In the genomic region with DNA sequence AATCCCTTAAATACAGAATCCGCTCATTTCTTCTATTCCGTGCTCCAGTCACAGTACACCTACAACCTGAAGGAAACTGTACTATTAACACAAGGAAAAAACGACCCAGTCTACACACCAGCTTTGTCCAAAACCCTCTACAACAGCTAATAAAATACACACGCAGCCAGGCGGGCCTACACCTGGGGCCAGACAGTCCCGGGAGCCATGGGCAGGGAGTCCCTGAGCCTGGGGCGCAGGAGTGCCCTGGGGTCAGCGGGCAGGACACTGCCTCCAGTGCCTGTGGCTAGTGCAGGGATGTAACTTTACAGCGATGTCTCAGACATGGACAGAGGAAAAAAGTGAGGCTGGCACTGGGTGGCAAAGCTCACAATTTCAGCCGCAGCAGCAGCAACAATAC, we compare ENCODE assay signal across 9 cellular contexts. TPM values are rescaled to one million over a fixed set of nuclear protein-coding genes. Genes with fewer than 3 reads are reported as not detected.
DNase-seq lines count a peak whose midpoint lies in the region; ATAC-seq, FAIRE-seq and TF ChIP-seq lines count a peak whose summit lies in the region.
"Had no signal": no experiment of that assay in that cellular context is flagged by ENCODE, and none has a peak within 500 bp of the region (broad histone marks: within the 10 kb centered on the region; RNA-seq: fewer than 3 reads in every experiment).

No MANE protein-coding gene starts in this region.

- H3K27ac ChIP-seq in RWPE1, result peak overlapping the region; percentile 83
- H3K27ac ChIP-seq: pancreas had no signal

- H3K36me3 Mint-ChIP-seq in activated T-cell treated with anti-CD3 and anti-CD28 coated beads, Interleukin-2, amount 50 U/mL, for 24 hours (ENCODE audit: low read depth), result peaks cover 34% of the 10 kb centered on the region
- peaks cover 18% of the 10 kb centered on the region for H3K36me3 Mint-ChIP-seq in endothelial cell (ENCODE audit: low read depth, unreplicated experiment)

- TF ChIP-seq CTCF in RWPE1 (conservative IDR thresholded peaks at IDR 0.05; ENCODE audit: low read depth) (no peak), endothelial cell (IDR thresholded peaks at IDR 0.05; ENCODE audit: unreplicated experiment) (no peak), retinal pigment epithelial cell (conservative IDR thresholded peaks at IDR 0.05; ENCODE audit: low read depth, low read length) (no peak)

- no peaks in the 10 kb centered on the region for H3K9me3 Mint-ChIP-seq in activated T-cell treated with anti-CD3 and anti-CD28 coated beads, Interleukin-2, amount 50 U/mL, for 24 hours
- no peaks in the 10 kb centered on the region for H3K9me3 Mint-ChIP-seq in endothelial cell (ENCODE audit: unreplicated experiment)

- peak overlapping the region; percentile 85 for H3K27ac Mint-ChIP-seq in activated T-cell treated with anti-CD3 and anti-CD28 coated beads, Interleukin-2, amount 50 U/mL, for 24 hours
- peak overlapping the region; percentile 87 for H3K27ac Mint-ChIP-seq in endothelial cell (ENCODE audit: unreplicated experiment)

- CTCF ChIA-PET in RWPE1 (lab: Yijun Ruan, JAX), result interaction anchor here (0.6 kb wide), 1 partner anchor 110 kb away, joined by 3 read pairs; no protein-coding TSS in a partner anchor

- DNase-seq in activated T-cell treated with anti-CD3 and anti-CD28 coated beads, Interleukin-2, amount 50 U/mL, for 24 hours, result no peak
- DNase-seq in activated T-cell treated with anti-CD3 and anti-CD28 coated beads for 4 hours, result no peak
- DNase-seq in RWPE1 (ENCODE audit: low spot score), result no peak
- DNase-seq in endothelial cell (ENCODE audit: low spot score), result no peak
- DNase-seq in retinal pigment epithelial cell (ENCODE audit: low read depth), result no peak
- DNase-seq in frontal cortex (ENCODE audit: low spot score in 2 of 2), result no peak
- no peak for DNase-seq in DMS53 (lab: John Stamatoyannopoulos, UW)

- peak overlapping the region; percentile 36 for H3K4me3 ChIP-seq in retinal pigment epithelial cell (ENCODE audit: low read length)

- FAIRE-seq in frontal cortex (lab: Jason Lieb, UNC), result no peak
- FAIRE-seq: pancreas had no signal

- ATAC-seq in HG03378 (IDR thresholded peaks at IDR 0.05; ENCODE audit: unreplicated experiment), result no peak

- POLR2A ChIA-PET in RWPE1 (lab: Yijun Ruan, JAX; ENCODE audit: low non-redundant PET), result interaction anchor here (0.6 to 1.1 kb wide), 4 partner anchors 18 to 1631 kb away, joined by 3 to 7 read pairs (median 3); a partner anchor contains a TSS

- peak overlapping the region; percentile 76 for H3K4me3 Mint-ChIP-seq in activated T-cell treated with anti-CD3 and anti-CD28 coated beads, Interleukin-2, amount 50 U/mL, for 24 hours
- H3K4me3 Mint-ChIP-seq in endothelial cell (ENCODE audit: unreplicated experiment), result peak overlapping the region; percentile 92

- H3K27me3 Mint-ChIP-seq in activated T-cell treated with anti-CD3 and anti-CD28 coated beads, Interleukin-2, amount 50 U/mL, for 24 hours, result no peaks in the 10 kb centered on the region
- peaks cover 12% of the 10 kb centered on the region for H3K27me3 Mint-ChIP-seq in endothelial cell (ENCODE audit: unreplicated experiment)

- peaks cover 20% of the 10 kb centered on the region for H3K4me1 Mint-ChIP-seq in activated T-cell treated with anti-CD3 and anti-CD28 coated beads, Interleukin-2, amount 50 U/mL, for 24 hours (ENCODE audit: low read depth)
- peaks cover 9% of the 10 kb centered on the region for H3K4me1 Mint-ChIP-seq in endothelial cell (ENCODE audit: unreplicated experiment)

RNA-seq across cellular contexts. Expression of a gene that starts 28.5 kb away (rescaled TPM):
- total RNA-seq in endothelial cell (ENCODE audit: unreplicated experiment), result 47.9 TPM
- 17.9 TPM for total RNA-seq in frontal cortex

RNA-seq across cellular contexts. Expression of a gene that starts 28.5 kb away (rescaled TPM):
- total RNA-seq in endothelial cell (ENCODE audit: unreplicated experiment), result 68.2 TPM
- 39.5 TPM for total RNA-seq in frontal cortex

RNA-seq across cellular contexts. Expression of a gene that starts 34.3 kb away (rescaled TPM):
- total RNA-seq in endothelial cell (ENCODE audit: unreplicated experiment) (30.3 TPM), frontal cortex (8.2 TPM)

RNA-seq across cellular contexts. Expression of a gene that starts 40.4 kb away (rescaled TPM):
- total RNA-seq in endothelial cell (ENCODE audit: unreplicated experiment) (11.4 TPM), frontal cortex (13.5 TPM)

RNA-seq across cellular contexts. Expression of a gene that starts 46.8 kb away (rescaled TPM):
- total RNA-seq in endothelial cell (ENCODE audit: unreplicated experiment) (6.5 TPM), frontal cortex (11.4 TPM)
